13 cellular contexts compared by ENCODE assay signal in the genomic region with DNA sequence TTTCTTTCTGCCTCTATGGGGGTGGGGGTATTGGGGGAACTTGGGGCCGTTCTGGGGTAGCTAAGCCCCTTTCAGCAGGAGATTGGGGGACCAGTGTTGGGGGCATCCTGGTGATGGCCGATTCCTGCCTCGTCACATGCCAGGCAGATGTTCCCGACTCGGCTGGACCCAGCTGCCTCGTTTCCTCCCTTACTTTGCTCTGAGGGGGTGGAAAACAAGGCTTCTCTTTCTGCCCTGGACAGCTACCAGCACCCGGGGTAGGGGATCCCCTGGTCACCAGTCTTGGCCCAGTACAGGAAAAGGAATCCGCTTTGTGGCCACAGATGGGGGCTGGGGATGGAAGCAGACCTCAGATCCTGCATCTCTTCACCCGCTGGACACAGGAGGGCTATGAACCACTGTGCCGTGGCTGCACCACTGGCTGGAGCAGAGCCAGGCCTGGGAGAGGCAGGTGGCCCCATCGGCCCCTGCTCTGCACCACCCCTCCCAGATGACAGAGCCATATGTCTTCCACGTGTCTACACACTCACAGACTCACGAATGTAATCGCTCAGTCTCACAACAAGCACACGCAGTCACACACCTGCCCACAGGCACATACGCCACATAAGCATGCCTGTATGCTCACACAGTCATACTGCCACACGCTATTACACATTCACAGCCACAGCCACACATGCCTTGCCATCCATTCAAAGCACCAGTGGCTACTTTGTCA. TPM values are rescaled to one million over a fixed set of nuclear protein-coding genes. Genes with fewer than 3 reads are reported as not detected.
DNase-seq lines count a peak whose midpoint lies in the region; ATAC-seq and TF ChIP-seq lines count a peak whose summit lies in the region.
"Had no signal": no experiment of that assay in that cellular context is flagged by ENCODE, and none has a peak within 500 bp of the region (broad histone marks: within the 10 kb centered on the region; RNA-seq: fewer than 3 reads in every experiment).

No MANE protein-coding gene starts in this region.

- peak overlapping the region; percentile 70 for H3K9ac ChIP-seq in skeletal muscle satellite cell (ENCODE audit: low read depth, low read length)

- peaks cover 30% of the 10 kb centered on the region for H3K4me1 ChIP-seq in RWPE2 (ENCODE audit: insufficient read depth, poor library complexity, severe bottlenecking)
- peaks cover 26% of the 10 kb centered on the region for H3K4me1 ChIP-seq in skeletal muscle satellite cell (ENCODE audit: control insufficient read depth, insufficient read depth, low read length)

- peak overlapping the region; percentile 97 for H3K27ac ChIP-seq in RWPE2 (ENCODE audit: poor library complexity, severe bottlenecking)
- H3K27ac ChIP-seq: VCaP had no signal

- TF ChIP-seq CTCF in RWPE2 (IDR thresholded peaks at IDR 0.05; ENCODE audit: poor library complexity, severe bottlenecking) (no peak), foreskin fibroblast (IDR thresholded peaks at IDR 0.05; ENCODE audit: low read depth, low read length) (no peak)

- peak; percentile 13 for DNase-seq in EL
- no peak for DNase-seq in RWPE2 (ENCODE audit: low spot score)
- DNase-seq in foreskin fibroblast = peak; percentile 47 to 75
- no peak for DNase-seq in NOMO-1 treated with DMSO at 0.1 percent for 48 hours (lab: John Stamatoyannopoulos, UW; ENCODE audit: unreplicated experiment)
- DNase-seq: activated T-cell treated with anti-CD3 and anti-CD28 coated beads, Interleukin-2, amount 50 U/mL, for 4 hours; cerebellar nuclear complex; NCI-H187 had no signal

- H3K27me3 ChIP-seq in RWPE2 (ENCODE audit: insufficient read depth, poor library complexity, severe bottlenecking) (no peaks in the 10 kb centered on the region), skeletal muscle satellite cell (ENCODE audit: control insufficient read depth, insufficient read depth, low read length) (no peaks in the 10 kb centered on the region)

- H3K4me2 ChIP-seq in skeletal muscle satellite cell (ENCODE audit: low read length) = peak overlapping the region; percentile 46

- peaks cover 39% of the 10 kb centered on the region for H3K36me3 ChIP-seq in RWPE2 (ENCODE audit: low read depth)
- H3K36me3 ChIP-seq in skeletal muscle satellite cell (ENCODE audit: insufficient read depth, low read length) = peaks cover 35% of the 10 kb centered on the region

- ATAC-seq in RWPE2 (ENCODE audit: low read depth) (no peak), GM21360 (IDR thresholded peaks at IDR 0.05; ENCODE audit: unreplicated experiment) (no peak), GM21576 (IDR thresholded peaks at IDR 0.05; ENCODE audit: unreplicated experiment) (no peak), GM18520 (IDR thresholded peaks at IDR 0.05; ENCODE audit: unreplicated experiment) (no peak)
- ATAC-seq: activated T-cell treated with anti-CD3 and anti-CD28 coated beads, Interleukin-2, amount 50 U/mL, for 4 hours had no signal

- H3K4me3 ChIP-seq in RWPE2 (ENCODE audit: severe bottlenecking) = no peak overlapping the region
- H3K4me3 ChIP-seq in foreskin fibroblast (ENCODE audit: low read depth in 1 of 2, low read length in 2 of 2) = no peak overlapping the region
- no peak overlapping the region for H3K4me3 ChIP-seq in skeletal muscle satellite cell (ENCODE audit: low read length)
- H3K4me3 ChIP-seq: mucosa of descending colon had no signal

- H3K9me3 ChIP-seq in RWPE2 (ENCODE audit: severe bottlenecking) = no peaks in the 10 kb centered on the region
- no peaks in the 10 kb centered on the region for H3K9me3 ChIP-seq in skeletal muscle satellite cell (replicated peaks; ENCODE audit: low read length)
- H3K9me3 ChIP-seq: mucosa of descending colon had no signal

RNA-seq across cellular contexts. Expression of gene SNX33, which starts 12.4 kb away (rescaled TPM):
- total RNA-seq in skeletal muscle satellite cell (2012; rRNA removed) = 15.2 and 16.8 TPM in 2 replicates

RNA-seq across cellular contexts. Expression of gene IMP3, which starts 20.1 kb away (rescaled TPM):
- 130 and 165 TPM in 2 replicates for total RNA-seq in skeletal muscle satellite cell (2012; rRNA removed)

RNA-seq across cellular contexts. Expression of gene SNUPN, which starts 34.6 kb away (rescaled TPM):
- 25.6 and 27.1 TPM in 2 replicates for total RNA-seq in skeletal muscle satellite cell (2012; rRNA removed)

RNA-seq across cellular contexts. Expression of gene CSPG4, which starts 52.6 kb away (rescaled TPM):
- total RNA-seq in skeletal muscle satellite cell (2012; rRNA removed) = 7.6 and 13.1 TPM in 2 replicates

Comparison
In these comparisons a context has a peak if more than half of its experiments do, and no peak if none do; other contexts are left out.
1. DNase-seq: peak in EL (single experiment) and foreskin fibroblast (2 of 2); none in RWPE2 (single experiment) and NOMO-1 treated with DMSO at 0.1 percent for 48 hours (single experiment).